18 cellular contexts compared by ENCODE assay signal in genomic region chr7:30779574-30779973, GRCh38. TPM values are rescaled to one million over a fixed set of nuclear protein-coding genes. Genes with fewer than 3 reads are reported as not detected.
"Had no signal": no experiment of that assay in that cellular context is flagged by ENCODE, and none has a peak within 500 bp of the region (broad histone marks: within the 10 kb centered on the region; RNA-seq: fewer than 3 reads in every experiment).

No MANE protein-coding gene starts in this region.

- H3K9me3 ChIP-seq: colonic mucosa, testis had no signal

- H3K27ac ChIP-seq: colonic mucosa had no signal

- H3K9me3 Mint-ChIP-seq: naive thymus-derived CD4-positive, alpha-beta T cell; stimulated activated memory B cell treated with anti-CD40 and anti-IgM and Interleukin-4, amounts not matched to agents 10 μg/mL and 1 μg/mL and 100 μg/mL, for 72 hours; stimulated activated naive CD8-positive, alpha-beta T cell treated with anti-CD3 and anti-CD28 coated beads, Interleukin-15, Interleukin-2, amounts not matched to agents 100 ng/mL and 50 ng/mL, for 24 hours had no signal

- H3K4me1 Mint-ChIP-seq: naive thymus-derived CD4-positive, alpha-beta T cell; stimulated activated memory B cell treated with anti-CD40 and anti-IgM and Interleukin-4, amounts not matched to agents 10 μg/mL and 1 μg/mL and 100 μg/mL, for 72 hours had no signal

- ATAC-seq: esophagus mucosa; left colon; naive thymus-derived CD4-positive, alpha-beta T cell; stimulated activated memory B cell treated with anti-CD40 and anti-IgM and Interleukin-4, amounts not matched to agents 10 μg/mL and 1 μg/mL and 100 μg/mL, for 72 hours had no signal

- H3K4me3 ChIP-seq: colonic mucosa, smooth muscle cell, testis had no signal

- H3K4me3 Mint-ChIP-seq: naive thymus-derived CD4-positive, alpha-beta T cell; stimulated activated memory B cell treated with anti-CD40 and anti-IgM and Interleukin-4, amounts not matched to agents 10 μg/mL and 1 μg/mL and 100 μg/mL, for 72 hours; stimulated activated naive CD8-positive, alpha-beta T cell treated with anti-CD3 and anti-CD28 coated beads, Interleukin-15, Interleukin-2, amounts not matched to agents 100 ng/mL and 50 ng/mL, for 24 hours had no signal

- H3K27me3 Mint-ChIP-seq: naive thymus-derived CD4-positive, alpha-beta T cell; stimulated activated memory B cell treated with anti-CD40 and anti-IgM and Interleukin-4, amounts not matched to agents 10 μg/mL and 1 μg/mL and 100 μg/mL, for 72 hours; stimulated activated naive CD8-positive, alpha-beta T cell treated with anti-CD3 and anti-CD28 coated beads, Interleukin-15, Interleukin-2, amounts not matched to agents 100 ng/mL and 50 ng/mL, for 24 hours had no signal

- DNase-seq: caudate nucleus; colonic mucosa; effector CD4-positive, alpha-beta T cell; hippocampal formation; left colon; mammary epithelial cell; naive thymus-derived CD4-positive, alpha-beta T cell; posterior cingulate gyrus; stimulated activated CD4-positive, alpha-beta T cell treated with anti-CD3 and anti-CD28 coated beads, Interleukin-2, amount 100 ng/mL, for 48 hours; stimulated activated CD8-positive, alpha-beta memory T cell treated with anti-CD3 and anti-CD28 coated beads, Interleukin-4, amount 100 ng/mL, for 48 hours; testis; trophoblast cell had no signal

- H3K36me3 ChIP-seq: colonic mucosa had no signal

- H3K4me2 ChIP-seq: smooth muscle cell had no signal

- H3K27me3 ChIP-seq: colonic mucosa, testis had no signal

- H3K4me1 ChIP-seq: colonic mucosa had no signal

- H3K27ac Mint-ChIP-seq: naive thymus-derived CD4-positive, alpha-beta T cell; stimulated activated memory B cell treated with anti-CD40 and anti-IgM and Interleukin-4, amounts not matched to agents 10 μg/mL and 1 μg/mL and 100 μg/mL, for 72 hours; stimulated activated naive CD8-positive, alpha-beta T cell treated with anti-CD3 and anti-CD28 coated beads, Interleukin-15, Interleukin-2, amounts not matched to agents 100 ng/mL and 50 ng/mL, for 24 hours had no signal

RNA-seq across cellular contexts. Expression of gene INMT, which starts 27.6 kb away (rescaled TPM):
- total RNA-seq: kidney epithelial cell, mammary epithelial cell, pulmonary artery endothelial cell had no signal
- polyA plus RNA-seq: mammary epithelial cell had no signal
